7 cellular contexts compared by ENCODE assay signal in the genomic region with DNA sequence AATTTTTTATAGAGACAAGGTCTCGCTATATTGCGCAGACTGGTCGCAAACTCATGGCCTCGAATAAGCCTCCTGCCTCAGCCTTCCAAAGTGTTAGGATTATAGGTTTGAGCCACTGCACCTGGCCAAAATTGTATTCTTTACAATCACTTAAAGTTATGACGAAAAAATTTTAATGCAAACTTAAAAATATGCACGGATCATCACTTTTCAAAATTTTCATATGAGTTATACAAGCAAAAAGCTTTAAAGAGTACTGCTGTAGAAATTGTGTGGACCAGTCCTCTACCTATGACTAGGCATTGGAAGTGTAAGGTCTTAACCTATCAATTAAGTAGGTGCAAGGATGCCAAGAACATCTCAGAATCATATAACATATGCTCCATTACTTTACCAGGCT.
"Had no signal": no experiment of that assay in that cellular context is flagged by ENCODE, and none has a peak within 500 bp of the region (broad histone marks: within the 10 kb centered on the region; RNA-seq: fewer than 3 reads in every experiment).

No MANE protein-coding gene starts in this region.

- DNase-seq: Karpas-422, KBM-7, KG1 had no signal

- H3K27ac Mint-ChIP-seq: IgD-negative memory B cell had no signal

- H3K27me3 Mint-ChIP-seq: IgD-negative memory B cell had no signal

- H3K9ac ChIP-seq: KMS-11 had no signal

- H3K9me3 Mint-ChIP-seq: IgD-negative memory B cell had no signal

- FAIRE-seq: HTR-8/SVneo had no signal

- H3K27ac ChIP-seq: HL-60, KMS-11 had no signal

- H3K4me3 Mint-ChIP-seq: IgD-negative memory B cell had no signal

- H3K4me2 ChIP-seq: KMS-11 had no signal
